1 cellular context compared by ENCODE assay signal in the genomic region with DNA sequence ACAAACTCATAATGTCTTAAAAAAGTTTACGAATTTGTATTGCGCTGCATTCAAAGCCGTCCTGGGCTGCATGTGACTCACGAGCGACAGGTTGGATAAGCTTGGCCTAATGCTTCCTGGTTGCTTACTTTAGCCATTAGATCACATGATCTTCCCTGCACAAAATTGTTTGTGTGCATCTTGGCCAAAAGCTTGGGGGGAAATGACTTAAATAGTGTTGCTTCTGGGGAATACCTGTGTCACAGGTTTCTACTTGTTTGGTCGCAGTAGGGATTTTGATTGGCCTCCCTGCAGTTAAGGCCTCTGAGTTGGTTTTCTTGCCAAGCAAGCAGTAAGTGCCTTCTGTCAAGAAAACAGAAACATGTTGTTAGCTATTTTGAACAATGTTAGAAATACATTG.
TF ChIP-seq lines count a peak whose summit lies in the region.

No MANE protein-coding gene starts in this region.

TF ChIP-seq in IMR-90, 13 proteins besides CTCF, POLR2A, EP300 and RAD21:
- TF ChIP-seq CHD1 (IDR thresholded peaks at IDR 0.05; ENCODE audit: low read depth, low read length) (no peak), FOS (IDR thresholded peaks at IDR 0.05; ENCODE audit: low read depth, low read length) (no peak), NFE2L2 (IDR thresholded peaks at IDR 0.05; ENCODE audit: low read depth, low read length) (no peak), MAZ (IDR thresholded peaks at IDR 0.05; ENCODE audit: borderline replicate concordance, low read depth, low read length) (no peak), SMC3 (IDR thresholded peaks at IDR 0.05; ENCODE audit: low read depth, low read length) (no peak), MXI1 (IDR thresholded peaks at IDR 0.05; ENCODE audit: borderline replicate concordance, low read depth, low read length) (no peak), MAFK (IDR thresholded peaks at IDR 0.05; ENCODE audit: low read depth, low read length) (no peak)
- TF ChIP-seq, protein P1, sequence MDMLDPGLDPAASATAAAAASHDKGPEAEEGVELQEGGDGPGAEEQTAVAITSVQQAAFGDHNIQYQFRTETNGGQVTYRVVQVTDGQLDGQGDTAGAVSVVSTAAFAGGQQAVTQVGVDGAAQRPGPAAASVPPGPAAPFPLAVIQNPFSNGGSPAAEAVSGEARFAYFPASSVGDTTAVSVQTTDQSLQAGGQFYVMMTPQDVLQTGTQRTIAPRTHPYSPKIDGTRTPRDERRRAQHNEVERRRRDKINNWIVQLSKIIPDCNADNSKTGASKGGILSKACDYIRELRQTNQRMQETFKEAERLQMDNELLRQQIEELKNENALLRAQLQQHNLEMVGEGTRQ (IDR thresholded peaks at IDR 0.05; ENCODE audit: low read depth, low read length) = peak; percentile 51
